Comparison of ENCODE assay signal across 8 cellular contexts in genomic region chr12:117151195-117152031, GRCh38. TPM values are rescaled to one million over a fixed set of nuclear protein-coding genes. Genes with fewer than 3 reads are reported as not detected.
DNase-seq lines count a peak whose midpoint lies in the region; ATAC-seq and TF ChIP-seq lines count a peak whose summit lies in the region.

No MANE protein-coding gene starts in this region.

- H3K27me3 Mint-ChIP-seq in CD14-positive monocyte (ENCODE audit: low read depth in 3 of 3) = peaks cover 0 to 4% (median 0%) of the 10 kb centered on the region in 3 donors
- no peaks in the 10 kb centered on the region for H3K27me3 Mint-ChIP-seq in activated T-helper 1 cell treated with anti-CD3 and anti-CD28 coated beads, Interleukin-12 subunit alpha, Interleukin-12 subunit beta, Interleukin-2, Interleukin-4 antibody, amounts not matched to agents 30 ng/mL and 10 ng/mL and 1 ng/mL, durations not matched to agents 14 hours and 24 hours and 36 hours (ENCODE audit: insufficient read depth)

- ATAC-seq in Right ventricle myocardium superior (ENCODE audit: poor library complexity) (peak; percentile 76), HG03280 (IDR thresholded peaks at IDR 0.05; ENCODE audit: unreplicated experiment) (no peak), HG03565 (IDR thresholded peaks at IDR 0.05; ENCODE audit: unreplicated experiment) (no peak)

- H3K9me3 Mint-ChIP-seq in CD14-positive monocyte = no peaks in the 10 kb centered on the region
- no peaks in the 10 kb centered on the region for H3K9me3 Mint-ChIP-seq in activated T-helper 1 cell treated with anti-CD3 and anti-CD28 coated beads, Interleukin-12 subunit alpha, Interleukin-12 subunit beta, Interleukin-2, Interleukin-4 antibody, amounts not matched to agents 30 ng/mL and 10 ng/mL and 1 ng/mL, durations not matched to agents 14 hours and 24 hours and 36 hours

- H3K27ac Mint-ChIP-seq in CD14-positive monocyte = no peak overlapping the region
- H3K27ac Mint-ChIP-seq in activated T-helper 1 cell treated with anti-CD3 and anti-CD28 coated beads, Interleukin-12 subunit alpha, Interleukin-12 subunit beta, Interleukin-2, Interleukin-4 antibody, amounts not matched to agents 30 ng/mL and 10 ng/mL and 1 ng/mL, durations not matched to agents 14 hours and 24 hours and 36 hours = peak overlapping the region; percentile 86

- DNase-seq in CD14-positive monocyte (ENCODE audit: low spot score) = no peak
- DNase-seq in HFF-Myc (ENCODE audit: extremely low read depth, low read depth) = no peak
- DNase-seq in activated T-helper 1 cell treated with anti-CD3 and anti-CD28 coated beads, Interleukin-12 subunit alpha, Interleukin-12 subunit beta, Interleukin-2, Interleukin-4 antibody, amounts not matched to agents 30 ng/mL and 10 ng/mL and 1 ng/mL, durations not matched to agents 14 hours and 24 hours and 36 hours (ENCODE audit: low spot score) = no peak
- DNase-seq in Right ventricle myocardium superior = peak; percentile 77
- DNase-seq in putamen (ENCODE audit: low spot score) = peak; percentile 45
- no peak for DNase-seq in NCI-H2029 (lab: John Stamatoyannopoulos, UW)

- no peak overlapping the region for H3K4me3 ChIP-seq in HFF-Myc (replicated peaks; ENCODE audit: low read depth, low read length)

- TF ChIP-seq CTCF in CD14-positive monocyte (IDR thresholded peaks at IDR 0.05) (peak; percentile 48), HFF-Myc (IDR thresholded peaks at IDR 0.05; ENCODE audit: low read depth, low read length, missing control alignments) (peak; percentile 63)

- intact Hi-C loops in CD14-positive monocyte (cut with micrococcal nuclease) (no loop called here), Right ventricle myocardium superior (cut with DNase I) (loop anchor here (10.0 kb wide), 1 partner anchor 127 kb away; no protein-coding TSS in a partner anchor)
- intact Hi-C loops in activated T-helper 1 cell treated with anti-CD3 and anti-CD28 coated beads, Interleukin-12 subunit alpha, Interleukin-12 subunit beta, Interleukin-2, Interleukin-4 antibody, amounts not matched to agents 30 ng/mL and 10 ng/mL and 1 ng/mL, durations not matched to agents 14 hours and 24 hours and 36 hours (cut with micrococcal nuclease) = loop anchor here (1.0 to 5.0 kb wide), 3 partner anchors 52 to 229 kb away; partner anchors contain the start of gene TESC

- H3K4me1 Mint-ChIP-seq in CD14-positive monocyte = no peaks in the 10 kb centered on the region
- H3K4me1 Mint-ChIP-seq in activated T-helper 1 cell treated with anti-CD3 and anti-CD28 coated beads, Interleukin-12 subunit alpha, Interleukin-12 subunit beta, Interleukin-2, Interleukin-4 antibody, amounts not matched to agents 30 ng/mL and 10 ng/mL and 1 ng/mL, durations not matched to agents 14 hours and 24 hours and 36 hours (ENCODE audit: low read depth) = peaks cover 56% of the 10 kb centered on the region

- peaks cover 68 to 70% of the 10 kb centered on the region in 2 donors for H3K36me3 Mint-ChIP-seq in CD14-positive monocyte
- peaks cover 48% of the 10 kb centered on the region for H3K36me3 Mint-ChIP-seq in activated T-helper 1 cell treated with anti-CD3 and anti-CD28 coated beads, Interleukin-12 subunit alpha, Interleukin-12 subunit beta, Interleukin-2, Interleukin-4 antibody, amounts not matched to agents 30 ng/mL and 10 ng/mL and 1 ng/mL, durations not matched to agents 14 hours and 24 hours and 36 hours (ENCODE audit: low read depth)

- no peak overlapping the region for H3K4me3 Mint-ChIP-seq in CD14-positive monocyte
- H3K4me3 Mint-ChIP-seq in activated T-helper 1 cell treated with anti-CD3 and anti-CD28 coated beads, Interleukin-12 subunit alpha, Interleukin-12 subunit beta, Interleukin-2, Interleukin-4 antibody, amounts not matched to agents 30 ng/mL and 10 ng/mL and 1 ng/mL, durations not matched to agents 14 hours and 24 hours and 36 hours = no peak overlapping the region

RNA-seq across cellular contexts. Expression of gene FBXO21, which starts 38.9 kb away (rescaled TPM):
- 10 to 100 TPM; 17.2 to 19.1 TPM for polyA plus RNA-seq in CD14-positive monocyte
- total RNA-seq in activated T-helper 1 cell treated with anti-CD3 and anti-CD28 coated beads, Interleukin-12 subunit alpha, Interleukin-12 subunit beta, Interleukin-2, Interleukin-4 antibody, amounts not matched to agents 30 ng/mL and 10 ng/mL and 1 ng/mL, durations not matched to agents 14 hours and 24 hours and 36 hours = 24.8 and 25.2 TPM in 2 replicates
- 35.3 TPM for total RNA-seq in Right ventricle myocardium superior

RNA-seq across cellular contexts. Expression of gene TESC, which starts 52.2 kb away (rescaled TPM):
- 100 to 1,000 TPM; 105 to 138 TPM for polyA plus RNA-seq in CD14-positive monocyte
- total RNA-seq in activated T-helper 1 cell treated with anti-CD3 and anti-CD28 coated beads, Interleukin-12 subunit alpha, Interleukin-12 subunit beta, Interleukin-2, Interleukin-4 antibody, amounts not matched to agents 30 ng/mL and 10 ng/mL and 1 ng/mL, durations not matched to agents 14 hours and 24 hours and 36 hours = 75.2 and 85.2 TPM in 2 replicates
- 93.6 TPM for total RNA-seq in Right ventricle myocardium superior

Comparison
In these comparisons a context has a peak if more than half of its experiments do, and no peak if none do; other contexts are left out.
1. DNase-seq: peak in Right ventricle myocardium superior (single experiment) and putamen (single experiment); none in CD14-positive monocyte (single experiment), HFF-Myc (single experiment), activated T-helper 1 cell treated with anti-CD3 and anti-CD28 coated beads, Interleukin-12 subunit alpha, Interleukin-12 subunit beta, Interleukin-2, Interleukin-4 antibody, amounts not matched to agents 30 ng/mL and 10 ng/mL and 1 ng/mL, durations not matched to agents 14 hours and 24 hours and 36 hours (single experiment) and NCI-H2029 (single experiment).
2. intact Hi-C loops: an anchor here in activated T-helper 1 cell treated with anti-CD3 and anti-CD28 coated beads, Interleukin-12 subunit alpha, Interleukin-12 subunit beta, Interleukin-2, Interleukin-4 antibody, amounts not matched to agents 30 ng/mL and 10 ng/mL and 1 ng/mL, durations not matched to agents 14 hours and 24 hours and 36 hours (1.0 to 5.0 kb wide) and Right ventricle myocardium superior (10.0 kb wide); none called in CD14-positive monocyte.